Comparison of ENCODE assay signal across 8 cellular contexts in genomic region chr1:145985502-145986439, GRCh38. TPM values are rescaled to one million over a fixed set of nuclear protein-coding genes. Genes with fewer than 3 reads are reported as not detected.
A peak's percentile ranks its signal among the peaks of the same experiment; 100 is the strongest.
DNase-seq lines count a peak whose midpoint lies in the region; ATAC-seq and TF ChIP-seq lines count a peak whose summit lies in the region.

No MANE protein-coding gene starts in this region.

- no peak overlapping the region for H3K4me2 ChIP-seq in DND-41 (ENCODE audit: insufficient read depth, low read length)
- H3K4me2 ChIP-seq in smooth muscle cell = peak overlapping the region; percentile 56

- DNase-seq in DND-41 (no peak), NCI-H2029 (lab: John Stamatoyannopoulos, UW) (peak; percentile 93), right atrium auricular region (ENCODE audit: low spot score) (no peak), smooth muscle cell (lab: John Stamatoyannopoulos, UW; ENCODE audit: unreplicated experiment) (no peak)
- DNase-seq in activated naive CD8-positive, alpha-beta T cell treated with anti-CD3 and anti-CD28 coated beads for 36 hours = no peak

- peak overlapping the region; percentile 36 for H3K4me3 Mint-ChIP-seq in activated naive CD8-positive, alpha-beta T cell treated with anti-CD3 and anti-CD28 coated beads for 36 hours

- H4K20me1 ChIP-seq in DND-41 (ENCODE audit: insufficient read depth, low read length) = no peaks in the 10 kb centered on the region
- H4K20me1 ChIP-seq in smooth muscle cell (ENCODE audit: low read depth) = no peaks in the 10 kb centered on the region

- no peaks in the 10 kb centered on the region for H3K27me3 Mint-ChIP-seq in activated naive CD8-positive, alpha-beta T cell treated with anti-CD3 and anti-CD28 coated beads for 36 hours

- H3K36me3 ChIP-seq in DND-41 (ENCODE audit: insufficient read depth, low read length) = no peaks in the 10 kb centered on the region
- H3K36me3 ChIP-seq in right atrium auricular region = no peaks in the 10 kb centered on the region
- H3K36me3 ChIP-seq in smooth muscle cell (ENCODE audit: low read depth) = no peaks in the 10 kb centered on the region

- H3K4me3 ChIP-seq in DND-41 (ENCODE audit: low read depth in 1 of 2, low read length in 2 of 2) (no peak overlapping the region), right atrium auricular region (peak overlapping the region; percentile 32 to 38), smooth muscle cell (peak overlapping the region; percentile 6)

- H3F3A ChIP-seq in smooth muscle cell (ENCODE audit: low read depth) = peaks cover 6% of the 10 kb centered on the region

- H2AFZ ChIP-seq in DND-41 (ENCODE audit: low read depth, low read length) (peak overlapping the region; percentile 48; the same call in 1 of the 2 replicates), smooth muscle cell (ENCODE audit: low read depth) (no peak overlapping the region)

- peak overlapping the region; percentile 32 for H3K27ac Mint-ChIP-seq in activated naive CD8-positive, alpha-beta T cell treated with anti-CD3 and anti-CD28 coated beads for 36 hours

- H3K9me3 ChIP-seq in DND-41 (ENCODE audit: insufficient read depth, low read length, severe bottlenecking) = no peaks in the 10 kb centered on the region
- H3K9me3 ChIP-seq in right atrium auricular region = no peaks in the 10 kb centered on the region
- H3K9me3 ChIP-seq in smooth muscle cell (replicated peaks; ENCODE audit: low read depth) = no peaks in the 10 kb centered on the region

- H3K4me1 Mint-ChIP-seq in activated naive CD8-positive, alpha-beta T cell treated with anti-CD3 and anti-CD28 coated beads for 36 hours = peaks cover 73% of the 10 kb centered on the region

- H3K9me3 Mint-ChIP-seq in activated naive CD8-positive, alpha-beta T cell treated with anti-CD3 and anti-CD28 coated beads for 36 hours = no peaks in the 10 kb centered on the region

- H3K79me2 ChIP-seq in DND-41 (ENCODE audit: insufficient read depth, low read length) (no peaks in the 10 kb centered on the region), smooth muscle cell (ENCODE audit: low read depth) (no peaks in the 10 kb centered on the region)

- H3K9ac ChIP-seq in DND-41 (ENCODE audit: low read depth, low read length) (no peak overlapping the region), smooth muscle cell (ENCODE audit: low read depth) (peak overlapping the region; percentile 39)

- H3K4me1 ChIP-seq in DND-41 (ENCODE audit: insufficient read depth, low read length) (peaks cover 8% of the 10 kb centered on the region), right atrium auricular region (peaks cover 0 to 67% of the 10 kb centered on the region in 2 donors), smooth muscle cell (ENCODE audit: low read depth) (peaks cover 16% of the 10 kb centered on the region)

- H3K36me3 Mint-ChIP-seq in activated naive CD8-positive, alpha-beta T cell treated with anti-CD3 and anti-CD28 coated beads for 36 hours = no peaks in the 10 kb centered on the region

- H3K27me3 ChIP-seq in DND-41 (ENCODE audit: insufficient read depth, low read length, poor library complexity) = no peaks in the 10 kb centered on the region
- H3K27me3 ChIP-seq in right atrium auricular region = no peaks in the 10 kb centered on the region
- no peaks in the 10 kb centered on the region for H3K27me3 ChIP-seq in smooth muscle cell (ENCODE audit: low read depth)

- WGBS in smooth muscle cell (ENCODE audit: low lambda C conversion rate) = 28% methylated on average over 14 of the region's 15 CpGs

- TF ChIP-seq CTCF in DND-41 (IDR thresholded peaks at IDR 0.05; ENCODE audit: borderline replicate concordance, extremely low read depth, low read length, poor library complexity, severe bottlenecking) (no peak), right atrium auricular region (IDR thresholded peaks at IDR 0.05) (no peak), smooth muscle cell (IDR thresholded peaks at IDR 0.05; ENCODE audit: borderline replicate concordance, insufficient read depth, poor library complexity, severe bottlenecking) (no peak)

- ATAC-seq in DND-41 (ENCODE audit: insufficient read depth, low read depth) (no peak), HG02981 (IDR thresholded peaks at IDR 0.05; ENCODE audit: unreplicated experiment) (no peak), HG03469 (IDR thresholded peaks at IDR 0.05; ENCODE audit: unreplicated experiment) (no peak), GM19023 (IDR thresholded peaks at IDR 0.05; ENCODE audit: unreplicated experiment) (no peak)

- H3K27ac ChIP-seq in DND-41 (ENCODE audit: low read length) (no peak overlapping the region), right atrium auricular region (peak overlapping the region; percentile 96 to 98), smooth muscle cell (ENCODE audit: low read depth) (peak overlapping the region; percentile 86)

RNA-seq across cellular contexts. Expression of gene TXNIP, which starts 10.6 kb away (rescaled TPM):
- total RNA-seq in activated naive CD8-positive, alpha-beta T cell treated with anti-CD3 and anti-CD28 coated beads for 36 hours = 100 to 1,000 TPM; 228 to 231 TPM
- total RNA-seq in right atrium auricular region (1,000 to 10,000 TPM in 1 of 2 donors, 100 to 1,000 TPM in 1; 898 to 1,186 TPM), smooth muscle cell (365 and 384 TPM in 2 replicates)
- polyA plus RNA-seq in smooth muscle cell = 197 and 206 TPM in 2 replicates

RNA-seq across cellular contexts. Expression of gene POLR3GL, which starts 21.3 kb away (rescaled TPM):
- total RNA-seq in activated naive CD8-positive, alpha-beta T cell treated with anti-CD3 and anti-CD28 coated beads for 36 hours = 10 to 100 TPM; 21.1 to 21.9 TPM
- 10 to 100 TPM; 36.4 to 45.2 TPM for total RNA-seq in right atrium auricular region
- 17.7 and 22.2 TPM in 2 replicates for total RNA-seq in smooth muscle cell
- polyA plus RNA-seq in smooth muscle cell = 26.4 and 33.6 TPM in 2 replicates

RNA-seq across cellular contexts. Expression of gene ANKRD34A, which starts 21.4 kb away (rescaled TPM):
- total RNA-seq in activated naive CD8-positive, alpha-beta T cell treated with anti-CD3 and anti-CD28 coated beads for 36 hours = 10 to 100 TPM in 1 of 2 experiments, 1 to 10 TPM in 1; 9.3 to 10.3 TPM
- 1 to 10 TPM; 1.5 to 3.4 TPM for total RNA-seq in right atrium auricular region
- total RNA-seq in smooth muscle cell = 0.36 and 0.49 TPM in 2 replicates
- 1.3 and 2.4 TPM in 2 replicates for polyA plus RNA-seq in smooth muscle cell

RNA-seq across cellular contexts. Expression of gene LIX1L, which starts 28.0 kb away (rescaled TPM):
- total RNA-seq in activated naive CD8-positive, alpha-beta T cell treated with anti-CD3 and anti-CD28 coated beads for 36 hours = 10 to 100 TPM; 37.6 to 38.3 TPM
- 10 to 100 TPM; 26.6 to 36.6 TPM for total RNA-seq in right atrium auricular region
- 23.2 and 32.7 TPM in 2 replicates for total RNA-seq in smooth muscle cell
- 26.2 and 31.1 TPM in 2 replicates for polyA plus RNA-seq in smooth muscle cell

RNA-seq across cellular contexts. Expression of gene HJV, which starts 35.8 kb away (rescaled TPM):
- not detected for total RNA-seq in activated naive CD8-positive, alpha-beta T cell treated with anti-CD3 and anti-CD28 coated beads for 36 hours
- total RNA-seq in right atrium auricular region (100 to 1,000 TPM in 1 of 2 donors, 10 to 100 TPM in 1; 73.3 to 153 TPM), smooth muscle cell (not detected in 2 replicates)
- not detected in 2 replicates for polyA plus RNA-seq in smooth muscle cell

Comparison
In these comparisons a context has a peak if more than half of its experiments do, and no peak if none do; other contexts are left out.
1. H3K4me3 ChIP-seq: peak in right atrium auricular region (2 of 2) and smooth muscle cell (single experiment); none in DND-41 (0 of 2).